Comparison of ENCODE assay signal across 1 cellular context in the genomic region with DNA sequence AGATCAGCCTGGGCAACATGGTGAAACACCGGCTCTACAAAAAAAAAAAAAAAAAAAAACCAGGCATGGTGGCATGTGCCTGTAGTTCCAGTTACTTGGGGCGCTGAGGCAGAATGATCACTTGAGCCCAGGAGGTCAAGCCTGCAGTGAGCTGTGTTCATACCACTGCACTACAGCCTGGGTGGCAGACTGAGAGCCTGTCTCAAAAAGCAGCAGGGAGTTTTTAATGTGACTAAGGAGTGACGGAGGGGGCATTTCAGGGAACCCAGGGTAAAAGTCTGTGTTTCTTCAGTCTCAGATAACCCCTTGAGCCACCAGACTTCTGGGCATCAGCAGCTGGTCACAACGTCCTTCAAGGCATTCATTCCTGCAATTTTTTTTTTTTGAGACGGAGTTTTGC.
A peak's percentile ranks its signal among the peaks of the same experiment; 100 is the strongest.
TF ChIP-seq lines count a peak whose summit lies in the region.

No MANE protein-coding gene starts in this region.

TF ChIP-seq in A549, 52 proteins besides CTCF, POLR2A, EP300 and RAD21:
- 0 out of 5 replicates have a peak, but pooled peaks of 1 of the 2 experiments have one; percentile 9 for TF ChIP-seq JUN (IDR thresholded peaks at IDR 0.05)
- no peak for TF ChIP-seq CHD4 (IDR thresholded peaks at IDR 0.05; ENCODE audit: borderline replicate concordance)
TF ChIP-seq in A549: peak in this region for 1.
